In genomic region chr1:85202092-85202863, GRCh38 we compare ENCODE assay signal across 1 cellular context.
TF ChIP-seq lines count a peak whose summit lies in the region.

No MANE protein-coding gene starts in this region.

TF ChIP-seq in HEK293, 187 proteins besides CTCF, POLR2A, EP300 and RAD21 (continued from another document):
- TF ChIP-seq ZBTB17 (tag by site-specific recombination; IDR thresholded peaks at IDR 0.05) = 0 out of 2 replicates have a peak, but pooled peaks have one; percentile 17
- TF ChIP-seq IKZF3 (tag by site-specific recombination; IDR thresholded peaks at IDR 0.05) = peak; percentile 31; the same call in 1 of the 2 replicates
- no peak; the same call in 1 of the 2 replicates for TF ChIP-seq ZBTB8A (tag by site-specific recombination; IDR thresholded peaks at IDR 0.05)
- TF ChIP-seq ZNF549 (tag by site-specific recombination; IDR thresholded peaks at IDR 0.05) = peak; percentile 12; the same call in 1 of the 2 replicates
- TF ChIP-seq, protein P1, sequence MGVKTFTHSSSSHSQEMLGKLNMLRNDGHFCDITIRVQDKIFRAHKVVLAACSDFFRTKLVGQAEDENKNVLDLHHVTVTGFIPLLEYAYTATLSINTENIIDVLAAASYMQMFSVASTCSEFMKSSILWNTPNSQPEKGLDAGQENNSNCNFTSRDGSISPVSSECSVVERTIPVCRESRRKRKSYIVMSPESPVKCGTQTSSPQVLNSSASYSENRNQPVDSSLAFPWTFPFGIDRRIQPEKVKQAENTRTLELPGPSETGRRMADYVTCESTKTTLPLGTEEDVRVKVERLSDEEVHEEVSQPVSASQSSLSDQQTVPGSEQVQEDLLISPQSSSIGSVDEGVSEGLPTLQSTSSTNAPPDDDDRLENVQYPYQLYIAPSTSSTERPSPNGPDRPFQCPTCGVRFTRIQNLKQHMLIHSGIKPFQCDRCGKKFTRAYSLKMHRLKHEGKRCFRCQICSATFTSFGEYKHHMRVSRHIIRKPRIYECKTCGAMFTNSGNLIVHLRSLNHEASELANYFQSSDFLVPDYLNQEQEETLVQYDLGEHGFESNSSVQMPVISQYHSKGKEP (tag by site-specific recombination; IDR thresholded peaks at IDR 0.05) = 0 out of 2 replicates have a peak, but pooled peaks have one; percentile 19
- no peak for TF ChIP-seq ZNF324 (tag by site-specific recombination; IDR thresholded peaks at IDR 0.05)
- TF ChIP-seq SP2 (tag by site-specific recombination; IDR thresholded peaks at IDR 0.05) = no peak
- peak; percentile 74 for TF ChIP-seq PRDM6 (tag by site-specific recombination; IDR thresholded peaks at IDR 0.05)
- no peak for TF ChIP-seq ZNF2 (tag by site-specific recombination; IDR thresholded peaks at IDR 0.05)
- 0 out of 2 replicates have a peak, but pooled peaks have one; percentile 13 for TF ChIP-seq KLF16 (tag by site-specific recombination; IDR thresholded peaks at IDR 0.05)
- TF ChIP-seq, protein P2, sequence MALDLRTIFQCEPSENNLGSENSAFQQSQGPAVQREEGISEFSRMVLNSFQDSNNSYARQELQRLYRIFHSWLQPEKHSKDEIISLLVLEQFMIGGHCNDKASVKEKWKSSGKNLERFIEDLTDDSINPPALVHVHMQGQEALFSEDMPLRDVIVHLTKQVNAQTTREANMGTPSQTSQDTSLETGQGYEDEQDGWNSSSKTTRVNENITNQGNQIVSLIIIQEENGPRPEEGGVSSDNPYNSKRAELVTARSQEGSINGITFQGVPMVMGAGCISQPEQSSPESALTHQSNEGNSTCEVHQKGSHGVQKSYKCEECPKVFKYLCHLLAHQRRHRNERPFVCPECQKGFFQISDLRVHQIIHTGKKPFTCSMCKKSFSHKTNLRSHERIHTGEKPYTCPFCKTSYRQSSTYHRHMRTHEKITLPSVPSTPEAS (tag by site-specific recombination; IDR thresholded peaks at IDR 0.05) = no peak
- TF ChIP-seq ZNF133 (tag by site-specific recombination; IDR thresholded peaks at IDR 0.05) = peak; percentile 56; the same call in 1 of the 2 replicates
- TF ChIP-seq GLIS2 (tag by site-specific recombination; IDR thresholded peaks at IDR 0.05) = no peak
- 0 out of 2 replicates have a peak, but pooled peaks have one; percentile 5 for TF ChIP-seq ZNF610 (tag by site-specific recombination; IDR thresholded peaks at IDR 0.05; ENCODE audit: borderline replicate concordance)
- TF ChIP-seq ZNF398 (tag by site-specific recombination; IDR thresholded peaks at IDR 0.05) = peak; percentile 35; the same call in 1 of the 2 replicates
